17 cellular contexts compared by ENCODE assay signal in the genomic region with DNA sequence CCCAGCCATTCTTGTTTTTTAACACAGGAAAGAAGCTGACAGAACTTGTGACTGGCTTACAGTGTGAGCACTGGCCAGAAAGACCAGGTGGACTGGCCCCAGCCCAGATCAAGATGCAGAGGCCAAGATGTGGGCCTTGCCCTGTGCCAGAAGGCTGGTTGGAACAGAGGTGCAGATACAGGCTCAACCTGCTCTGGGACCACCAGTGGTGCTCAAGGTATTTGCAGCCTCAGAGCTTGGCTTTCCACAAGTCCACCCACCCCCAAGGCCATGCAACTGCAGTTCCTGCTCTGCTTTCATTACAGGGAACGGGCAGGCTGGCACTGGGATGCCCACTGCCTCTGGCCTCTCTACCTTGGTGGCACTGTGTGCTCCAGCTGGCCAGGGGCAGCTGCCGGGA.
"Had no signal": no experiment of that assay in that cellular context is flagged by ENCODE, and none has a peak within 500 bp of the region (broad histone marks: within the 10 kb centered on the region; RNA-seq: fewer than 3 reads in every experiment).

No MANE protein-coding gene starts in this region.

- DNase-seq: activated CD4-positive, alpha-beta memory T cell treated with anti-CD3 and anti-CD28 coated beads, Interleukin-2, amount 10 ng/mL, durations not matched to agents 7 days and 5 days; activated CD4-positive, CD25-positive, alpha-beta regulatory T cell treated with anti-CD3 and anti-CD28 coated beads, Interleukin-2, amount 50 U/mL, for 72 hours; activated CD8-positive, alpha-beta memory T cell treated with anti-CD3 and anti-CD28 coated beads, Interleukin-2, amount 50 U/mL, for 48 hours; activated effector memory CD4-positive, alpha-beta T cell treated with Interleukin-2 at 50 U/mL for 16 hours; amniotic stem cell; cerebellar nuclear complex; dorsolateral prefrontal cortex; foreskin melanocyte; heart left ventricle; left lung; stimulated activated CD4-positive, alpha-beta T cell treated with anti-CD3 and anti-CD28 coated beads, Interleukin-12 subunit alpha, Interleukin-12 subunit beta, amount 100 ng/mL, for 4 hours; stimulated activated naive CD4-positive, alpha-beta T cell treated with Interleukin-2 at 50 U/mL for 16 hours; testis had no signal

- H3K4me3 Mint-ChIP-seq: activated CD4-positive, alpha-beta memory T cell treated with anti-CD3 and anti-CD28 coated beads, Interleukin-2, amount 10 ng/mL, durations not matched to agents 7 days and 5 days; memory B cell; natural killer cell treated with Interleukin-12 subunit alpha and Interleukin-12 subunit beta and Interleukin-15 and Interleukin-18, amount 100 ng/mL, for 72 hours had no signal

- H3K4me3 ChIP-seq: body of pancreas, dorsolateral prefrontal cortex, heart left ventricle, left lung, testis had no signal

- H3K27me3 ChIP-seq: body of pancreas, dorsolateral prefrontal cortex, heart left ventricle, left lung, testis had no signal

- H3K9me3 Mint-ChIP-seq: activated CD4-positive, alpha-beta memory T cell treated with anti-CD3 and anti-CD28 coated beads, Interleukin-2, amount 10 ng/mL, durations not matched to agents 7 days and 5 days; activated naive CD4-positive, alpha-beta T cell treated with anti-CD3 and anti-CD28 coated beads, Interleukin-2, amount 50 U/mL, for 72 hours; memory B cell; natural killer cell treated with Interleukin-12 subunit alpha and Interleukin-12 subunit beta and Interleukin-15 and Interleukin-18, amount 100 ng/mL, for 72 hours had no signal

- H3K9me3 ChIP-seq: body of pancreas, heart left ventricle, left lung, testis had no signal

- H3K27me3 Mint-ChIP-seq: activated CD4-positive, alpha-beta memory T cell treated with anti-CD3 and anti-CD28 coated beads, Interleukin-2, amount 10 ng/mL, durations not matched to agents 7 days and 5 days; memory B cell; natural killer cell treated with Interleukin-12 subunit alpha and Interleukin-12 subunit beta and Interleukin-15 and Interleukin-18, amount 100 ng/mL, for 72 hours had no signal

- ATAC-seq: body of pancreas; natural killer cell treated with Interleukin-12 subunit alpha and Interleukin-12 subunit beta and Interleukin-15 and Interleukin-18, amount 100 ng/mL, for 72 hours had no signal

- H3K4me1 ChIP-seq: body of pancreas, testis had no signal

- H3K27ac ChIP-seq: body of pancreas, heart left ventricle, left lung, testis had no signal
